Comparison of ENCODE assay signal across 1 cellular context in genomic region chr2:128370468-128371247, GRCh38.
TF ChIP-seq lines count a peak whose summit lies in the region.

No MANE protein-coding gene starts in this region.

TF ChIP-seq in WTC11, 78 proteins besides CTCF, POLR2A, EP300 and RAD21:
- TF ChIP-seq PRDM15 (CRISPR knock-in tag; IDR thresholded peaks at IDR 0.05) (no peak), JAZF1 (CRISPR knock-in tag; IDR thresholded peaks at IDR 0.05) (no peak), ELF4 (CRISPR knock-in tag; IDR thresholded peaks at IDR 0.05; ENCODE audit: low read depth) (no peak), CREB1 (CRISPR knock-in tag; IDR thresholded peaks at IDR 0.05) (0 out of 2 replicates have a peak, but pooled peaks have one; percentile 15)
TF ChIP-seq in WTC11: peak in this region for 1.
